In the genomic region with DNA sequence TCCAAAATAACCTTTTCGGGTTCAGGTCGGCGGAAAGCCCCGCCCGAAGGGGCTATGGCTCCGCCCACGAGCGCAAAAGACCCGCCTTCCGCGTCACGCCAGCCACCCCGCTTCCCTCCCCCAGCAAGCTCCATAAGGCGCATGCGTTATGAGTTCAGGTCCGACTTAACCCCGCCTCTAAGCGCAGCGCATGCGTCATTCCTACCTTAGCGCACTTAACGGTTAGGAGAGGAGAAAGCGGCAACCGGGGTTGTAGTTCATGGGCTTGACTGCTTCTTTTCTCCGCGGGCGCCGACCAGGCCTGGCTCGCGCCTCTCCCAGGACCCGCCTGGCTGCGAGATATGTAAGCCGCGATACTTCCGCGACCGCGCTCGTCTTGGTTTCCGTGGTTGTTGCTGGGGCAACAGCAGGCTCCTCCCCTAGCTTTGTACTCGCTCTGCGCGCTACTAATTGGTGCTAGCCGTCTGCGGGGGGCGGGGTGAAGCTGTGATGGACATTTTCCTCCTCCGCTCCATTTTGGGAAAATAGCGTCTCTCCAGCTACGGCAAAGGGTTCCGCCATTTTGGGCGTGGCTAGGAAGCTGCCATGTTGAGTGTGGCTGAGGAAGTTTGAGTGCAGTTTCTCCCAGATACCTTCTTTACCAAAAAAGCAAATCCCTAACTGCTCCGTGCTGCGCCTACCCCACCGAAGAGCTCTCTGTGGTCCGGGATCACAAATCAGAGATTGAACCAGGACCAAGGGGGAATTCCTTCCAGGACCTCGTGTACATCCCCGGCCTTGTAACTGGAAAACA, we compare ENCODE assay signal across 8 cellular contexts. TPM values are rescaled to one million over a fixed set of nuclear protein-coding genes. Genes with fewer than 3 reads are reported as not detected.
DNase-seq lines count a peak whose midpoint lies in the region; ATAC-seq, FAIRE-seq and TF ChIP-seq lines count a peak whose summit lies in the region.

A gene with protein sequence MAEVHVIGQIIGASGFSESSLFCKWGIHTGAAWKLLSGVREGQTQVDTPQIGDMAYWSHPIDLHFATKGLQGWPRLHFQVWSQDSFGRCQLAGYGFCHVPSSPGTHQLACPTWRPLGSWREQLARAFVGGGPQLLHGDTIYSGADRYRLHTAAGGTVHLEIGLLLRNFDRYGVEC (minus strand): TSS at position 397 of the 793 bp plus-strand sequence. CDS start 630 bp downstream, outside the sequence.

- intact Hi-C loops in esophagus squamous epithelium (cut with DNase I) = no loop called here

- peaks cover 3 to 45% (median 22%) of the 10 kb centered on the region in 3 donors for H3K4me1 ChIP-seq in esophagus squamous epithelium

- peak; percentile 78 for ATAC-seq in GM21786 (IDR thresholded peaks at IDR 0.05; ENCODE audit: unreplicated experiment)

- H3K4me3 ChIP-seq in esophagus squamous epithelium = peak within 1 kb of the TSS; percentile 53 to 84 (median 68)

- H3K9me3 ChIP-seq in KOPT-K1 (ENCODE audit: insufficient read depth, low read length, poor library complexity, severe bottlenecking) (no peaks in the 10 kb centered on the region), esophagus squamous epithelium (no peaks in the 10 kb centered on the region)

- peak; percentile 76 for FAIRE-seq in RCC 7860 (lab: Jason Lieb, UNC)

- peak in 3 of 4 donors; percentile 21 to 64 (median 43) for TF ChIP-seq POLR2A in esophagus squamous epithelium (IDR thresholded peaks at IDR 0.05)

- no peaks in the 10 kb centered on the region for H3K27me3 ChIP-seq in esophagus squamous epithelium

- H3K36me3 ChIP-seq in KOPT-K1 (ENCODE audit: insufficient read depth, low read length) (no peaks in the 10 kb centered on the region), esophagus squamous epithelium (no peaks in the 10 kb centered on the region)

- TF ChIP-seq CTCF in esophagus squamous epithelium (IDR thresholded peaks at IDR 0.05) = peak in 3 of 6 experiments; percentile 5 to 11 (median 5)

- peak within 1 kb of the TSS; percentile 98 for H3K27ac ChIP-seq in KOPT-K1 (ENCODE audit: low read depth, low read length, poor library complexity, severe bottlenecking)
- H3K27ac ChIP-seq in esophagus squamous epithelium = peak within 1 kb of the TSS; percentile 87 to 98 (median 95)

- DNase-seq in DMS79 (lab: John Stamatoyannopoulos, UW) (peak; percentile 96), RCC 7860 (ENCODE audit: low spot score) (peak; percentile 94), activated T-helper 1 cell treated with Interleukin-2 at 50 U/mL for 16 hours (ENCODE audit: low read depth) (peak; percentile 96), esophagus squamous epithelium (lab: John Stamatoyannopoulos, UW) (peak; percentile 93), myocyte (ENCODE audit: low read depth) (peak; percentile 99)
- peak; percentile 86 to 97 for DNase-seq in stimulated activated CD8-positive, alpha-beta memory T cell treated with anti-CD3 and anti-CD28 coated beads, Interleukin-7, amount 100 ng/mL, for 48 hours (ENCODE audit: extremely low read depth in 1 of 2, low read depth in 1 of 2)

- 0 to 1% methylated on average over 38 to 43 of the region's 57 CpGs for WGBS in esophagus squamous epithelium, 2 donors

RNA-seq across cellular contexts. Expression of the gene that starts here (rescaled TPM):
- total RNA-seq in esophagus squamous epithelium (1 to 10 TPM; 2.5 to 4.6 (median 3.7) TPM), myocyte (3.5 and 5.0 TPM in 2 replicates)
- polyA plus RNA-seq in myocyte (2012) = 6.6 TPM

Comparison
In these comparisons a context has a peak if more than half of its experiments do, and no peak if none do; other contexts are left out.
1. Peak in every context shown above with its lines: DNase-seq, ATAC-seq, H3K4me3 ChIP-seq and H3K27ac ChIP-seq.